8 cellular contexts compared by ENCODE assay signal in genomic region chr12:111407371-111408115, GRCh38. TPM values are rescaled to one million over a fixed set of nuclear protein-coding genes. Genes with fewer than 3 reads are reported as not detected.
A peak's percentile ranks its signal among the peaks of the same experiment; 100 is the strongest.
DNase-seq lines count a peak whose midpoint lies in the region; ATAC-seq and TF ChIP-seq lines count a peak whose summit lies in the region.

No MANE protein-coding gene starts in this region.

- H3K27ac ChIP-seq in right lobe of liver (peak overlapping the region; percentile 83 to 95 (median 85)), tibial nerve (peak overlapping the region; percentile 71 to 95 (median 92))

- DNase-seq in activated T-cell treated with anti-CD3 and anti-CD28 coated beads, Interleukin-2, amount 50 U/mL, for 1 hour, result peak; percentile 35
- DNase-seq in activated T-cell treated with anti-CD3 and anti-CD28 coated beads, Interleukin-2, amount 50 U/mL, for 48 hours, result no peak
- no peak for DNase-seq in astrocyte of the spinal cord (ENCODE audit: low read depth, low spot score)
- no peak for DNase-seq in right lobe of liver
- DNase-seq in tibial nerve (ENCODE audit: low spot score in 2 of 2), result no peak
- no peak for DNase-seq in activated gamma-delta T cell treated with Interleukin-2 at 50 U/mL for 16 hours
- DNase-seq in SHP77 (lab: John Stamatoyannopoulos, UW), result no peak
- no peak for DNase-seq in EL

- 8% methylated on average over 5 of the region's 11 CpGs for WGBS in right lobe of liver (ENCODE audit: insufficient coverage, low coverage, low lambda C conversion rate, missing lambda C conversion rate)
- 31 to 68% methylated on average over 6 to 11 of the region's 11 CpGs for WGBS in tibial nerve, 2 donors

- no peak for TF ChIP-seq EP300 in tibial nerve (IDR thresholded peaks at IDR 0.05)

- in situ Hi-C loops in astrocyte of the spinal cord (cut with HindIII; ENCODE audit: low sequenced_read_pairs), result no loop called here

- H3K9me3 ChIP-seq in right lobe of liver, result no peaks in the 10 kb centered on the region
- no peaks in the 10 kb centered on the region for H3K9me3 ChIP-seq in tibial nerve

- peaks cover 0 to 65% (median 12%) of the 10 kb centered on the region in 4 donors for H3K4me1 ChIP-seq in right lobe of liver
- peaks cover 0 to 86% (median 65%) of the 10 kb centered on the region in 4 donors for H3K4me1 ChIP-seq in tibial nerve

- TF ChIP-seq CTCF in astrocyte of the spinal cord (IDR thresholded peaks at IDR 0.05; ENCODE audit: low read depth, low read length), result no peak
- no peak for TF ChIP-seq CTCF in right lobe of liver (IDR thresholded peaks at IDR 0.05)
- TF ChIP-seq CTCF in tibial nerve (IDR thresholded peaks at IDR 0.05), result no peak

- intact Hi-C loops in right lobe of liver (cut with DNase I), result no loop called here

- ATAC-seq in right lobe of liver, result no peak

- H3K27me3 ChIP-seq in right lobe of liver (no peaks in the 10 kb centered on the region), tibial nerve (no peaks in the 10 kb centered on the region)

- TF ChIP-seq POLR2A in right lobe of liver (IDR thresholded peaks at IDR 0.05) (no peak), tibial nerve (IDR thresholded peaks at IDR 0.05) (no peak)

- peak overlapping the region; percentile 96 for H3K4me3 ChIP-seq in astrocyte of the spinal cord (ENCODE audit: low read depth, low read length)
- peak overlapping the region; percentile 71 to 89 (median 80) for H3K4me3 ChIP-seq in right lobe of liver
- H3K4me3 ChIP-seq in tibial nerve, result peak overlapping the region; percentile 64 to 98 (median 89)

- H3K36me3 ChIP-seq in right lobe of liver (no peaks in the 10 kb centered on the region), tibial nerve (no peaks in the 10 kb centered on the region)

RNA-seq across cellular contexts. Expression of gene SH2B3, which starts 1.8 kb away (rescaled TPM):
- total RNA-seq in right lobe of liver (10 to 100 TPM in 5 of 6 experiments, 1 to 10 TPM in 1; 6.7 to 43.5 (median 17.0) TPM), tibial nerve (10 to 100 TPM; 21.4 to 79.8 (median 36.3) TPM)

RNA-seq across cellular contexts. Expression of gene PHETA1, which starts 38.6 kb away (rescaled TPM):
- total RNA-seq in right lobe of liver (10 to 100 TPM in 1 of 6 experiments, 1 to 10 TPM in 5; 4.2 to 14.8 (median 7.0) TPM), tibial nerve (10 to 100 TPM; 12.7 to 26.6 (median 18.3) TPM)
